8 cellular contexts compared by ENCODE assay signal in genomic region chr10:35126530-35127288, GRCh38. TPM values are rescaled to one million over a fixed set of nuclear protein-coding genes. Genes with fewer than 3 reads are reported as not detected.
DNase-seq lines count a peak whose midpoint lies in the region; ATAC-seq and TF ChIP-seq lines count a peak whose summit lies in the region.

Gene CREM (plus strand): TSS chr10:35126846. CDS start chr10:35137836, 10,990 bp downstream.

- peaks cover 22% of the 10 kb centered on the region; the same call in 1 of the 2 replicates for H4K20me1 ChIP-seq in PC-3 (ENCODE audit: low read length)

- H3K9me3 ChIP-seq in PC-3 (ENCODE audit: low read length) (no peaks in the 10 kb centered on the region), mucosa of stomach (ENCODE audit: control insufficient read depth, low read length) (no peaks in the 10 kb centered on the region)

- peak within 1 kb of the TSS; percentile 84 for H3K4me3 ChIP-seq in Jurkat, Clone E6-1 (ENCODE audit: low read length)
- peak within 1 kb of the TSS; percentile 74 for H3K4me3 ChIP-seq in PC-3 (ENCODE audit: low read length)
- peak within 1 kb of the TSS; percentile 64 for H3K4me3 ChIP-seq in mucosa of stomach (ENCODE audit: low read length)

- H3K27me3 ChIP-seq in PC-3 (ENCODE audit: low read length) (no peaks in the 10 kb centered on the region), mucosa of stomach (ENCODE audit: control insufficient read depth, insufficient read depth, low read length) (no peaks in the 10 kb centered on the region)

- H3F3A ChIP-seq in PC-3 (ENCODE audit: low read length, unreplicated experiment) = peaks cover 10% of the 10 kb centered on the region

- H3K79me2 ChIP-seq in PC-3 (ENCODE audit: low read length) = peaks cover 49% of the 10 kb centered on the region

- BruUV-seq in PC-3 (replicated peaks; lab: Mats Ljungman, UMichigan) = no TSS peak

- ATAC-seq in GM21619 (IDR thresholded peaks at IDR 0.05; ENCODE audit: unreplicated experiment) = peak; percentile 77
- peak; percentile 80 for ATAC-seq in PC-3

- H3K27ac ChIP-seq in PC-3 (ENCODE audit: low read length) = peak within 1 kb of the TSS; percentile 87

- H2AFZ ChIP-seq in PC-3 (ENCODE audit: low read length) = peak within 1 kb of the TSS; percentile 82

- peak; percentile 99 for TF ChIP-seq CTCF in PC-3 (conservative IDR thresholded peaks at IDR 0.05; ENCODE audit: low read depth, low read length)

- intact Hi-C loops in PC-3 (cut with micrococcal nuclease) = loop anchor here (1.0 to 5.0 kb wide), 6 partner anchors 70 to 1751 kb away; no protein-coding TSS in a partner anchor

- no peaks in the 10 kb centered on the region for H3K36me3 ChIP-seq in PC-3 (ENCODE audit: low read depth, low read length)
- no peaks in the 10 kb centered on the region for H3K36me3 ChIP-seq in mucosa of stomach (ENCODE audit: control insufficient read depth, insufficient read depth, low read length)

- H3K4me1 ChIP-seq in PC-3 (ENCODE audit: insufficient read depth, low read length) (peaks cover 41% of the 10 kb centered on the region), mucosa of stomach (ENCODE audit: control insufficient read depth, insufficient read depth, low read length) (peaks cover 9% of the 10 kb centered on the region)

- CTCF ChIA-PET in PC-3 (lab: Charles Lee) = interaction anchor here (0.5 to 2.4 kb wide), 18 partner anchors 8 to 1933 kb away, joined by 3 to 99 read pairs (median 3); no protein-coding TSS in a partner anchor

- TF ChIP-seq POLR2A in erythroblast (IDR thresholded peaks at IDR 0.05; ENCODE audit: low read length) = peak; percentile 91

- no peaks in the 10 kb centered on the region for H3K9me2 ChIP-seq in PC-3 (replicated peaks; ENCODE audit: low read length)

- H3K9ac ChIP-seq in PC-3 (ENCODE audit: low read length) = peak within 1 kb of the TSS; percentile 93
- H3K9ac ChIP-seq in mucosa of stomach (ENCODE audit: low read length) = peak within 1 kb of the TSS; percentile 99

- H3K4me2 ChIP-seq in PC-3 (ENCODE audit: low read length) = peak within 1 kb of the TSS; percentile 82

- POLR2A ChIA-PET in PC-3 (lab: Charles Lee; ENCODE audit: unreplicated experiment) = interaction anchor here (0.5 to 3.3 kb wide), 15 partner anchors 10 to 1674 kb away, joined by 3 to 39 read pairs (median 3); partner anchors contain the start of gene CUL2

- DNase-seq in DMS53 treated with DMSO at 0.1 percent for 48 hours (lab: John Stamatoyannopoulos, UW; ENCODE audit: unreplicated experiment) = peak; percentile 91
- DNase-seq in Jurkat, Clone E6-1 (ENCODE audit: low read depth, low spot score) = peak; percentile 94
- DNase-seq in PC-3 = peak; percentile 100
- peak; percentile 99 for DNase-seq in activated T-cell treated with anti-CD3 and anti-CD28 coated beads, Interleukin-2, amount 50 U/mL, for 1 hour
- DNase-seq in erythroblast (lab: John Stamatoyannopoulos, UW) = peak; percentile 99 to 100
- peak; percentile 99 to 100 for DNase-seq in stimulated activated CD8-positive, alpha-beta memory T cell treated with anti-CD3 and anti-CD28 coated beads, Interleukin-7, amount 100 ng/mL, for 1 hour (ENCODE audit: low read depth in 2 of 2)

RNA-seq across cellular contexts. Expression of gene CREM, which starts in this region (rescaled TPM):
- polyA plus RNA-seq in Jurkat, Clone E6-1 (2012; ENCODE audit: insufficient read depth, insufficient read length) = 25.6 TPM
- 150 and 195 TPM in 2 replicates for total RNA-seq in PC-3 (2014; rRNA removed)

Comparison
In these comparisons a context has a peak if more than half of its experiments do, and no peak if none do; other contexts are left out.
1. Peak in every context shown above with its lines: DNase-seq, ATAC-seq, H3K4me3 ChIP-seq and H3K27ac ChIP-seq.